15 cellular contexts compared by ENCODE assay signal in the genomic region with DNA sequence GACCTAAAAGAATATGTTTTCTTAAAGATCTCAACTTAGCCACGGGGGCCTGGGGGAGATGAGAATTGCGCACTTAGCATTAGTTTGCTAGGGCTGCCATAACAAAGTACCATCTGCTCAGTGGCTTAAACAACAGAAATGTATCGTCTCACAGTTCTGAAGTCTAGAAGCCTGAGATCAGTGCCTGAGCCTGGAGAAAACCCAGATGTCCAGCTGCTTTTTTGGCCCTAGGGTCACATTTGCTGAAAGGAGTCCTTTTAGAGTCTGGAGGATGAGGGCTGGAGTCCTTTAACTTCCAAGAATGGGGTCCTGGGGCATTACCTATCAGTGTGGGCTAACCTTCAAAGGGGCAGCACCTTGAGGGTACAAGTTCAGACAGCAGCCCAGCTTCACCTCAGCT. TPM values are rescaled to one million over a fixed set of nuclear protein-coding genes. Genes with fewer than 3 reads are reported as not detected.
DNase-seq lines count a peak whose midpoint lies in the region; ATAC-seq, FAIRE-seq and TF ChIP-seq lines count a peak whose summit lies in the region.
"Had no signal": no experiment of that assay in that cellular context is flagged by ENCODE, and none has a peak within 500 bp of the region (broad histone marks: within the 10 kb centered on the region; RNA-seq: fewer than 3 reads in every experiment).

No MANE protein-coding gene starts in this region.

- H3K9me3 Mint-ChIP-seq in neural progenitor cell, result peaks cover 28% of the 10 kb centered on the region

- TF ChIP-seq EP300 in K562 (IDR thresholded peaks at IDR 0.05; ENCODE audit: low read length), result no peak
- TF ChIP-seq EP300 in gastroesophageal sphincter (IDR thresholded peaks at IDR 0.05), result no peak

- ATAC-seq in K562, result peak; percentile 12; the same call in 2 of the 3 replicates
- peak; percentile 46 for ATAC-seq in gastroesophageal sphincter
- ATAC-seq in thoracic aorta (ENCODE audit: insufficient number of reproducible peaks, low FRiP score, low read depth), result no peak
- ATAC-seq in HG03469 (IDR thresholded peaks at IDR 0.05; ENCODE audit: unreplicated experiment), result no peak
- ATAC-seq in HG02884 (IDR thresholded peaks at IDR 0.05; ENCODE audit: unreplicated experiment), result no peak

- H3K4me3 ChIP-seq in K562 (no peak overlapping the region), gastroesophageal sphincter (no peak overlapping the region), mucosa of stomach (ENCODE audit: low read length) (no peak overlapping the region), thoracic aorta (peak overlapping the region; percentile 4), neural progenitor cell (no peak overlapping the region)
- H3K4me3 ChIP-seq: spleen had no signal

- no peak for FAIRE-seq in K562 (lab: Jason Lieb, UNC)

- peaks cover 27% of the 10 kb centered on the region for H3K36me3 Mint-ChIP-seq in neural progenitor cell

- intact Hi-C loops in K562 (cut with micrococcal nuclease), result no loop called here

- BruUV-seq in K562 (replicated peaks; lab: Mats Ljungman, UMichigan), result no TSS peak

- WGBS in K562 (ENCODE audit: insufficient coverage, low coverage, missing lambda C conversion rate), result 35% methylated on average over 3 of the region's 3 CpGs
- 10% methylated on average over 2 of the region's 3 CpGs; no CpG with 5 or more reads in 1 of the 2 donors for WGBS in gastroesophageal sphincter (ENCODE audit: low coverage in 1 of 2), 2 donors

- DNase-seq in K562 (ENCODE audit: extremely low read depth in 1 of 4, low spot score in 3 of 4) (no peak), thoracic aorta (ENCODE audit: low spot score) (no peak), inferior parietal cortex (ENCODE audit: extremely low spot score) (no peak), neural progenitor cell (ENCODE audit: low spot score) (no peak)
- DNase-seq: activated CD4-positive, alpha-beta T cell treated with anti-CD3 and anti-CD28 coated beads, Interleukin-2, amount 10 ng/mL, durations not matched to agents 24 days and 14 days; activated T-cell treated with anti-CD3 and anti-CD28 coated beads, Interleukin-2, amount 50 U/mL, for 24 hours; DMS53; endodermal cell; NCI-H774; spleen; T-helper 2 cell had no signal

- H3K27me3 Mint-ChIP-seq in neural progenitor cell (ENCODE audit: insufficient read depth, low read depth), result no peaks in the 10 kb centered on the region
- H3K27me3 Mint-ChIP-seq: activated CD4-positive, alpha-beta T cell treated with anti-CD3 and anti-CD28 coated beads, Interleukin-2, amount 10 ng/mL, durations not matched to agents 24 days and 14 days; activated T-cell treated with anti-CD3 and anti-CD28 coated beads, Interleukin-2, amount 50 U/mL, for 24 hours had no signal

- H3K4me3 Mint-ChIP-seq in neural progenitor cell, result no peak overlapping the region
- H3K4me3 Mint-ChIP-seq: activated CD4-positive, alpha-beta T cell treated with anti-CD3 and anti-CD28 coated beads, Interleukin-2, amount 10 ng/mL, durations not matched to agents 24 days and 14 days; activated T-cell treated with anti-CD3 and anti-CD28 coated beads, Interleukin-2, amount 50 U/mL, for 24 hours; endodermal cell had no signal

- no peak overlapping the region for H3K27ac Mint-ChIP-seq in neural progenitor cell
- H3K27ac Mint-ChIP-seq: activated CD4-positive, alpha-beta T cell treated with anti-CD3 and anti-CD28 coated beads, Interleukin-2, amount 10 ng/mL, durations not matched to agents 24 days and 14 days; activated T-cell treated with anti-CD3 and anti-CD28 coated beads, Interleukin-2, amount 50 U/mL, for 24 hours; endodermal cell had no signal

- H3K9me1 ChIP-seq in K562 (ENCODE audit: control insufficient read depth, insufficient read depth, low read length), result no peaks in the 10 kb centered on the region

- TF ChIP-seq POLR2A in K562 (conservative IDR thresholded peaks at IDR 0.05), result no peak
- no peak for TF ChIP-seq POLR2A in gastroesophageal sphincter (IDR thresholded peaks at IDR 0.05)

- H3K9ac ChIP-seq in K562 (ENCODE audit: insufficient read depth in 1 of 2, low read depth in 2 of 2, low read length in 2 of 2) (no peak overlapping the region; a peak in 1 of 4 replicates), mucosa of stomach (ENCODE audit: low read length) (peak overlapping the region; percentile 28), neural progenitor cell (no peak overlapping the region)

- peak overlapping the region; percentile 0; the same call in 1 of the 2 replicates for H3K4me2 ChIP-seq in K562 (ENCODE audit: insufficient read depth, low read length)
- no peak overlapping the region for H3K4me2 ChIP-seq in neural progenitor cell

- H4K20me1 ChIP-seq in K562 (replicated peaks; ENCODE audit: control insufficient read depth, insufficient read depth, low read length), result no peaks in the 10 kb centered on the region; the same call in 1 of the 2 replicates
- H4K20me1 ChIP-seq in neural progenitor cell (ENCODE audit: low read depth), result peaks cover 52% of the 10 kb centered on the region

- peaks cover 3% of the 10 kb centered on the region for H3K4me1 Mint-ChIP-seq in neural progenitor cell

- H3F3A ChIP-seq in neural progenitor cell (ENCODE audit: low read depth), result no peaks in the 10 kb centered on the region

- H3K27me3 ChIP-seq in K562 (ENCODE audit: control insufficient read depth in 2 of 2, insufficient read depth in 2 of 2, low read length in 2 of 2) (no peaks in the 10 kb centered on the region), gastroesophageal sphincter (no peaks in the 10 kb centered on the region), mucosa of stomach (ENCODE audit: control insufficient read depth, insufficient read depth, low read length) (no peaks in the 10 kb centered on the region), thoracic aorta (replicated peaks; ENCODE audit: insufficient read depth) (no peaks in the 10 kb centered on the region), neural progenitor cell (no peaks in the 10 kb centered on the region)
- H3K27me3 ChIP-seq: spleen had no signal

- H2AFZ ChIP-seq in K562 (ENCODE audit: low read depth, low read length), result no peak overlapping the region
- no peak overlapping the region for H2AFZ ChIP-seq in neural progenitor cell (replicated peaks)

- H3K36me3 ChIP-seq in K562 (ENCODE audit: control insufficient read depth, insufficient read depth, low read length) (no peaks in the 10 kb centered on the region), gastroesophageal sphincter (no peaks in the 10 kb centered on the region), mucosa of stomach (ENCODE audit: control insufficient read depth, insufficient read depth, low read length) (no peaks in the 10 kb centered on the region), thoracic aorta (no peaks in the 10 kb centered on the region), neural progenitor cell (no peaks in the 10 kb centered on the region)

- H3K4me1 ChIP-seq in K562 (replicated peaks in 1 of 2; ENCODE audit: control insufficient read depth in 2 of 2, insufficient read depth in 2 of 2, low read length in 2 of 2) (peaks cover 0 to 15% of the 10 kb centered on the region in 2 experiments; a peak in 3 of 5 replicates), gastroesophageal sphincter (peaks cover 0 to 42% (median 5%) of the 10 kb centered on the region in 3 donors), mucosa of stomach (ENCODE audit: control insufficient read depth, insufficient read depth, low read length) (peaks cover 49% of the 10 kb centered on the region), thoracic aorta (ENCODE audit: control insufficient read depth in 1 of 2, low read depth in 2 of 2) (peaks cover 22 to 74% of the 10 kb centered on the region in 2 donors), neural progenitor cell (no peaks in the 10 kb centered on the region)

- in situ Hi-C loops in K562 (cut with MboI), result no loop called here

- POLR2A ChIA-PET in K562 (lab: Yijun Ruan, JAX), result no interaction called here

- H3K79me2 ChIP-seq in K562 (ENCODE audit: control insufficient read depth, insufficient read depth, low read length) (peaks cover 84% of the 10 kb centered on the region), neural progenitor cell (ENCODE audit: low read depth) (peaks cover 99% of the 10 kb centered on the region)

- no peaks in the 10 kb centered on the region for H3K9me3 ChIP-seq in K562 (replicated peaks; ENCODE audit: control insufficient read depth, insufficient read depth, low read depth, low read length)
- H3K9me3 ChIP-seq in gastroesophageal sphincter, result no peaks in the 10 kb centered on the region
- H3K9me3 ChIP-seq in mucosa of stomach (ENCODE audit: control insufficient read depth, low read length), result no peaks in the 10 kb centered on the region
- H3K9me3 ChIP-seq in thoracic aorta, result no peaks in the 10 kb centered on the region
- no peaks in the 10 kb centered on the region for H3K9me3 ChIP-seq in neural progenitor cell (ENCODE audit: low read depth)

- no peak for TF ChIP-seq RAD21 in K562 (CRISPR knock-in tag; conservative IDR thresholded peaks at IDR 0.05 in 1 of 2, IDR thresholded peaks at IDR 0.05 in 1 of 2)

- no peak for TF ChIP-seq CTCF in K562 (IDR thresholded peaks at IDR 0.05 in 2 of 3, conservative IDR thresholded peaks at IDR 0.05 in 1 of 3; ENCODE audit: insufficient read depth in 2 of 3, low read depth in 1 of 3, low read length in 3 of 3)
- TF ChIP-seq CTCF in gastroesophageal sphincter (IDR thresholded peaks at IDR 0.05), result no peak
- no peak for TF ChIP-seq CTCF in thoracic aorta (IDR thresholded peaks at IDR 0.05)
- TF ChIP-seq CTCF in neural progenitor cell (IDR thresholded peaks at IDR 0.05), result no peak

- H3K27ac ChIP-seq in K562 (ENCODE audit: extremely low read depth, low read depth, low read length) (peak overlapping the region; percentile 14; the same call in 1 of the 3 replicates), gastroesophageal sphincter (peak overlapping the region; percentile 70 to 75 (median 72)), thoracic aorta (peak overlapping the region; percentile 69 to 74), neural progenitor cell (no peak overlapping the region)

- CTCF ChIA-PET in K562 (lab: Yijun Ruan, JAX; ENCODE audit: low intra/inter-chr PET ratio), result no interaction called here

RNA-seq across cellular contexts. Expression of a gene that starts 48.2 kb away (rescaled TPM):
- 44.4 and 51.4 TPM in 2 replicates for total RNA-seq in K562 (2011; cell fraction: chromatin; rRNA removed; ENCODE audit: low replicate concordance)
- total RNA-seq in K562 (2011; cell fraction: nucleolus; rRNA removed), result 19.2 and 23.2 TPM in 2 replicates
- total RNA-seq in K562 (2011; cell fraction: nucleoplasm; rRNA removed), result 27.4 and 30.5 TPM in 2 replicates
- total RNA-seq in K562 (2014; rRNA removed), result 13.5 and 14.8 TPM in 2 replicates
- total RNA-seq in K562 (2014; rRNA removed; fragmentation: Illumina TruSeq; extraction: Trizol), result 10.5 and 11.6 TPM in 2 replicates
- total RNA-seq in K562 (2015; rRNA removed; fragmentation: Illumina TruSeq; extraction: Trizol), result 12.8 and 13.1 TPM in 2 replicates
- 18.2 and 20.1 TPM in 2 replicates for total RNA-seq in K562 (2021)
- 10.1 and 10.3 TPM in 2 replicates for polyA plus RNA-seq in K562 (2011; rRNA removed)
- 6.5 and 7.0 TPM in 2 replicates for polyA plus RNA-seq in K562 (2011; cell fraction: cytosol; rRNA removed)
- 15.9 and 21.8 TPM in 2 replicates for polyA plus RNA-seq in K562 (2011; cell fraction: nucleus; rRNA removed)
- 11.3 and 12.0 TPM in 2 replicates for polyA plus RNA-seq in K562 (2012)
- 14.4 and 16.1 TPM in 2 replicates for polyA plus RNA-seq in K562 (2014; fragmentation: Illumina TruSeq; extraction: Trizol)
- 1 to 10 TPM; 1.0 to 1.3 TPM for polyA plus RNA-seq in K562 (2014; fragmentation: Nextera tagmentation; extraction: Ambion mirVana)
- polyA plus RNA-seq in K562 (2014; rRNA removed), result 12.5 and 12.6 TPM in 2 replicates
- 10.2 and 11.4 TPM in 2 replicates for polyA minus RNA-seq in K562 (2011; rRNA and poly(A)+ RNA removed)
- 5.6 and 7.7 TPM in 2 replicates for polyA minus RNA-seq in K562 (2011; cell fraction: cytosol; rRNA and poly(A)+ RNA removed)
- 7.7 and 9.3 TPM in 2 replicates for polyA minus RNA-seq in K562 (2011; cell fraction: nucleus; rRNA and poly(A)+ RNA removed)
- total RNA-seq in gastroesophageal sphincter, result 10 to 100 TPM; 20.1 to 26.2 (median 21.9) TPM
- total RNA-seq in thoracic aorta, result 10 to 100 TPM; 33.8 to 40.9 TPM
- total RNA-seq in neural progenitor cell (ENCODE audit: low replicate concordance), result 31.0 and 34.5 TPM in 2 replicates

Comparison
In these comparisons a context has a peak if more than half of its experiments do, and no peak if none do; other contexts are left out.
1. ATAC-seq: peak in K562 (single experiment) and gastroesophageal sphincter (single experiment); none in thoracic aorta (single experiment), HG03469 (single experiment) and HG02884 (single experiment).